Comparison of ENCODE assay signal across 8 cellular contexts in genomic region chr12:110578522-110579238, GRCh38. TPM values are rescaled to one million over a fixed set of nuclear protein-coding genes. Genes with fewer than 3 reads are reported as not detected.
A peak's percentile ranks its signal among the peaks of the same experiment; 100 is the strongest.
DNase-seq lines count a peak whose midpoint lies in the region; ATAC-seq and TF ChIP-seq lines count a peak whose summit lies in the region.

No MANE protein-coding gene starts in this region.

- no peaks in the 10 kb centered on the region for H4K20me1 ChIP-seq in OCI-LY1 (ENCODE audit: insufficient read depth, low read length)

- ATAC-seq in CD8-positive, alpha-beta T cell, result no peak
- no peak for ATAC-seq in central memory CD8-positive, alpha-beta T cell (replicated peaks; ENCODE audit: extremely low read depth, poor library complexity, severe bottlenecking)
- ATAC-seq in natural killer cell (no peak), GM18873 (IDR thresholded peaks at IDR 0.05; ENCODE audit: low FRiP score, unreplicated experiment) (no peak), HG03045 (IDR thresholded peaks at IDR 0.05; ENCODE audit: unreplicated experiment) (no peak)

- CTCF ChIA-PET in CD8-positive, alpha-beta T cell (lab: Charles Lee), result interaction anchor here (0.7 to 2.6 kb wide), 4 partner anchors 17 to 65 kb away, joined by 3 to 29 read pairs (median 5); no protein-coding TSS in a partner anchor

- peak in 2 of 7 experiments; percentile 28 to 47 for DNase-seq in CD8-positive, alpha-beta T cell
- no peak for DNase-seq in central memory CD8-positive, alpha-beta T cell (ENCODE audit: low spot score in 2 of 2)
- DNase-seq in natural killer cell (no peak), endothelial cell (ENCODE audit: low spot score) (no peak), HuH-7 (ENCODE audit: low spot score) (no peak)

- no peaks in the 10 kb centered on the region for H3F3A ChIP-seq in OCI-LY1 (ENCODE audit: insufficient read depth, low read length)

- peak overlapping the region; percentile 88 for H3K27ac Mint-ChIP-seq in CD8-positive, alpha-beta T cell
- H3K27ac Mint-ChIP-seq in central memory CD8-positive, alpha-beta T cell (ENCODE audit: low read depth), result peak overlapping the region; percentile 94
- H3K27ac Mint-ChIP-seq in natural killer cell (peak overlapping the region; percentile 88 to 99), endothelial cell (ENCODE audit: unreplicated experiment) (no peak overlapping the region)

- H3K4me1 Mint-ChIP-seq in CD8-positive, alpha-beta T cell (ENCODE audit: low read depth), result peaks cover 77% of the 10 kb centered on the region
- peaks cover 61% of the 10 kb centered on the region for H3K4me1 Mint-ChIP-seq in central memory CD8-positive, alpha-beta T cell
- H3K4me1 Mint-ChIP-seq in natural killer cell (peaks cover 63 to 66% of the 10 kb centered on the region in 2 donors), endothelial cell (ENCODE audit: unreplicated experiment) (peaks cover 12% of the 10 kb centered on the region)

- peak overlapping the region; percentile 24; the same call in 1 of the 2 replicates for H3K9ac ChIP-seq in OCI-LY1 (ENCODE audit: low read length)

- peak overlapping the region; percentile 88 for H3K4me2 ChIP-seq in OCI-LY1 (ENCODE audit: low read length)

- no peak for TF ChIP-seq CTCF in CD8-positive, alpha-beta T cell (IDR thresholded peaks at IDR 0.05)
- no peak for TF ChIP-seq CTCF in OCI-LY1 (IDR thresholded peaks at IDR 0.05; ENCODE audit: low read length)
- TF ChIP-seq CTCF in natural killer cell (IDR thresholded peaks at IDR 0.05), result no peak
- TF ChIP-seq CTCF in endothelial cell (IDR thresholded peaks at IDR 0.05; ENCODE audit: unreplicated experiment), result no peak

- intact Hi-C loops in CD8-positive, alpha-beta T cell (cut with DNase I, micrococcal nuclease), result no loop called here
- intact Hi-C loops in natural killer cell (cut with micrococcal nuclease), result no loop called here

- peaks cover 62% of the 10 kb centered on the region for H3K4me1 ChIP-seq in CD8-positive, alpha-beta T cell (ENCODE audit: insufficient read depth, low read length)
- H3K4me1 ChIP-seq in OCI-LY1 (ENCODE audit: insufficient read depth, low read length, severe bottlenecking), result peaks cover 49% of the 10 kb centered on the region

- no peaks in the 10 kb centered on the region for H3K36me3 ChIP-seq in CD8-positive, alpha-beta T cell (ENCODE audit: insufficient read depth, low read length)
- H3K36me3 ChIP-seq in OCI-LY1 (ENCODE audit: insufficient read depth, low read length), result no peaks in the 10 kb centered on the region; the same call in none of the 2 replicates

- no peaks in the 10 kb centered on the region for H3K27me3 ChIP-seq in CD8-positive, alpha-beta T cell (ENCODE audit: insufficient read depth, low read length)
- H3K27me3 ChIP-seq in OCI-LY1 (ENCODE audit: insufficient read depth, low read length), result no peaks in the 10 kb centered on the region

- H2AFZ ChIP-seq in OCI-LY1 (ENCODE audit: low read length), result no peak overlapping the region

- H3K36me3 Mint-ChIP-seq in CD8-positive, alpha-beta T cell, result peaks cover 6% of the 10 kb centered on the region
- peaks cover 16% of the 10 kb centered on the region for H3K36me3 Mint-ChIP-seq in central memory CD8-positive, alpha-beta T cell (ENCODE audit: insufficient read depth)
- H3K36me3 Mint-ChIP-seq in natural killer cell, result no peaks in the 10 kb centered on the region
- H3K36me3 Mint-ChIP-seq in endothelial cell (ENCODE audit: low read depth, unreplicated experiment), result peaks cover 9% of the 10 kb centered on the region

- peaks cover 91% of the 10 kb centered on the region for H3K79me2 ChIP-seq in OCI-LY1 (ENCODE audit: insufficient read depth, low read length)

- peak overlapping the region; percentile 44 for H3K27ac ChIP-seq in CD8-positive, alpha-beta T cell (ENCODE audit: low read depth, low read length)
- peak overlapping the region; percentile 65 for H3K27ac ChIP-seq in OCI-LY1 (ENCODE audit: low read depth, low read length, poor library complexity, severe bottlenecking)

- no peaks in the 10 kb centered on the region for H3K27me3 Mint-ChIP-seq in CD8-positive, alpha-beta T cell (ENCODE audit: low read depth)
- no peaks in the 10 kb centered on the region for H3K27me3 Mint-ChIP-seq in central memory CD8-positive, alpha-beta T cell
- no peaks in the 10 kb centered on the region for H3K27me3 Mint-ChIP-seq in natural killer cell (ENCODE audit: low read depth in 2 of 2)
- no peaks in the 10 kb centered on the region for H3K27me3 Mint-ChIP-seq in endothelial cell (ENCODE audit: unreplicated experiment)

- peak overlapping the region; percentile 76 for H3K4me3 Mint-ChIP-seq in CD8-positive, alpha-beta T cell
- peak overlapping the region; percentile 92 for H3K4me3 Mint-ChIP-seq in central memory CD8-positive, alpha-beta T cell
- peak overlapping the region; percentile 52 for H3K4me3 Mint-ChIP-seq in natural killer cell
- H3K4me3 Mint-ChIP-seq in endothelial cell (ENCODE audit: unreplicated experiment), result no peak overlapping the region

- H3K9me3 ChIP-seq in CD8-positive, alpha-beta T cell (ENCODE audit: low read length), result no peaks in the 10 kb centered on the region
- H3K9me3 ChIP-seq in OCI-LY1 (ENCODE audit: low read length), result no peaks in the 10 kb centered on the region

- peak overlapping the region; percentile 26 for H3K4me3 ChIP-seq in CD8-positive, alpha-beta T cell (ENCODE audit: low read depth, low read length)
- peak overlapping the region; percentile 98 for H3K4me3 ChIP-seq in OCI-LY1 (ENCODE audit: low read depth, low read length, poor library complexity, severe bottlenecking)

- POLR2A ChIA-PET in CD8-positive, alpha-beta T cell (lab: Charles Lee), result interaction anchor here (0.9 to 1.7 kb wide), 3 partner anchors 10 to 23 kb away, joined by 3 to 4 read pairs (median 4); no protein-coding TSS in a partner anchor

- H3K9me3 Mint-ChIP-seq in CD8-positive, alpha-beta T cell, result no peaks in the 10 kb centered on the region
- no peaks in the 10 kb centered on the region for H3K9me3 Mint-ChIP-seq in central memory CD8-positive, alpha-beta T cell
- H3K9me3 Mint-ChIP-seq in natural killer cell, result no peaks in the 10 kb centered on the region
- H3K9me3 Mint-ChIP-seq in endothelial cell (ENCODE audit: unreplicated experiment), result no peaks in the 10 kb centered on the region

- no peaks in the 10 kb centered on the region for H3K9me2 ChIP-seq in OCI-LY1 (ENCODE audit: low read depth, low read length)

RNA-seq across cellular contexts. Expression of gene PPTC7, which starts 4.4 kb away (rescaled TPM):
- total RNA-seq in CD8-positive, alpha-beta T cell, result 10 to 100 TPM; 49.6 to 50.4 TPM
- 10 to 100 TPM; 44.0 to 52.7 (median 48.0) TPM for total RNA-seq in natural killer cell
- 13.7 TPM for total RNA-seq in endothelial cell (ENCODE audit: unreplicated experiment)

RNA-seq across cellular contexts. Expression of gene TCTN1, which starts 35.2 kb away (rescaled TPM):
- 1 to 10 TPM; 4.7 to 4.9 TPM for total RNA-seq in CD8-positive, alpha-beta T cell
- total RNA-seq in natural killer cell (1 to 10 TPM; 4.3 to 6.6 (median 5.2) TPM), endothelial cell (ENCODE audit: unreplicated experiment) (24.4 TPM)
